Comparison of ENCODE assay signal across 11 cellular contexts in the genomic region with DNA sequence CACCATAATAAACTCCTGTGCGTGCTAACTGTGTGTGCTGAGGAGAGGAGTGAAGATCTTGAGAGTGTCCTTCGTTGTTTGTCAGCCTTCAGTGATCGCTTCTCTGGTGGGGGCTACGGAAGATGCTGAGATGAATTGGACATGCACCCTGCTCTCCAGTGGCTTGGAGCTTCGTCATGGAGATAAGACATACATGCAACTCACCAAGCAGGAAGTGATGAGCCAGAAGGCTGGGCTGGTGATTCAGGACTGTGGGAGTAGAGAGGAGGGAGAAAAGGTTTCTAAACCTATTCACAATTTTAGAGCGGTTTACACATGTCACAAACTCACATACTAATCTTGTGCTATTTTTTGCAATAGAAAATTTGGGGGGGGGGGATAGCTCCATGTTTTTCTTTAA.
A peak's percentile ranks its signal among the peaks of the same experiment; 100 is the strongest.
DNase-seq lines count a peak whose midpoint lies in the region; ATAC-seq and TF ChIP-seq lines count a peak whose summit lies in the region.
"Had no signal": no experiment of that assay in that cellular context is flagged by ENCODE, and none has a peak within 500 bp of the region (broad histone marks: within the 10 kb centered on the region; RNA-seq: fewer than 3 reads in every experiment).

No MANE protein-coding gene starts in this region.

- TF ChIP-seq CTCF in neural crest cell (conservative IDR thresholded peaks at IDR 0.05): no peak

- intact Hi-C loops in activated T-helper 2 cell treated with anti-CD3 and anti-CD28 coated beads, Interferon-gamma antibody, Interleukin-2, Interleukin-4, amounts not matched to agents 10 μg/mL and 5 μg/mL and 100 μg/mL, durations not matched to agents 14 hours and 24 hours and 36 hours (cut with micrococcal nuclease): loop anchor here (1.0 kb wide), 2 partner anchors 8 to 22 kb away; no protein-coding TSS in a partner anchor

- DNase-seq in Daoy (ENCODE audit: low read depth): peak; percentile 91
- peak; percentile 67 for DNase-seq in M059J (ENCODE audit: low read depth)
- no peak for DNase-seq in activated T-helper 2 cell treated with anti-CD3 and anti-CD28 coated beads, Interferon-gamma antibody, Interleukin-2, Interleukin-4, amounts not matched to agents 10 μg/mL and 5 μg/mL and 100 μg/mL, durations not matched to agents 14 hours and 24 hours and 36 hours (ENCODE audit: low spot score)
- no peak for DNase-seq in neural crest cell (ENCODE audit: low read depth, low spot score)
- no peak for DNase-seq in activated CD8-positive, alpha-beta memory T cell treated with anti-CD3 and anti-CD28 coated beads, Interleukin-2, amount 50 U/mL, for 48 hours
- DNase-seq: activated CD4-positive, CD25-positive, alpha-beta regulatory T cell; midbrain; NCI-H1048 had no signal

- peaks cover 58% of the 10 kb centered on the region for H3K4me1 Mint-ChIP-seq in activated T-helper 2 cell treated with anti-CD3 and anti-CD28 coated beads, Interferon-gamma antibody, Interleukin-2, Interleukin-4, amounts not matched to agents 10 μg/mL and 5 μg/mL and 100 μg/mL, durations not matched to agents 14 hours and 24 hours and 36 hours (ENCODE audit: low read depth)
- no peaks in the 10 kb centered on the region for H3K4me1 Mint-ChIP-seq in neural crest cell

- H3K27ac Mint-ChIP-seq in activated T-helper 2 cell treated with anti-CD3 and anti-CD28 coated beads, Interferon-gamma antibody, Interleukin-2, Interleukin-4, amounts not matched to agents 10 μg/mL and 5 μg/mL and 100 μg/mL, durations not matched to agents 14 hours and 24 hours and 36 hours: peak overlapping the region; percentile 93
- peak overlapping the region; percentile 16 for H3K27ac Mint-ChIP-seq in neural crest cell (ENCODE audit: unreplicated experiment)

- H3K9me3 Mint-ChIP-seq in activated T-helper 2 cell treated with anti-CD3 and anti-CD28 coated beads, Interferon-gamma antibody, Interleukin-2, Interleukin-4, amounts not matched to agents 10 μg/mL and 5 μg/mL and 100 μg/mL, durations not matched to agents 14 hours and 24 hours and 36 hours: peaks cover 5% of the 10 kb centered on the region
- peaks cover 7% of the 10 kb centered on the region for H3K9me3 Mint-ChIP-seq in neural crest cell

- H3K4me3 Mint-ChIP-seq in activated T-helper 2 cell treated with anti-CD3 and anti-CD28 coated beads, Interferon-gamma antibody, Interleukin-2, Interleukin-4, amounts not matched to agents 10 μg/mL and 5 μg/mL and 100 μg/mL, durations not matched to agents 14 hours and 24 hours and 36 hours (ENCODE audit: low read depth): no peak overlapping the region
- H3K4me3 Mint-ChIP-seq in neural crest cell: no peak overlapping the region

- H3K36me3 Mint-ChIP-seq in activated T-helper 2 cell treated with anti-CD3 and anti-CD28 coated beads, Interferon-gamma antibody, Interleukin-2, Interleukin-4, amounts not matched to agents 10 μg/mL and 5 μg/mL and 100 μg/mL, durations not matched to agents 14 hours and 24 hours and 36 hours (ENCODE audit: low read depth): no peaks in the 10 kb centered on the region
- H3K36me3 Mint-ChIP-seq in neural crest cell (ENCODE audit: low read depth): no peaks in the 10 kb centered on the region

- ATAC-seq in GM18907 (IDR thresholded peaks at IDR 0.05; ENCODE audit: unreplicated experiment): no peak
- no peak for ATAC-seq in HG02870 (IDR thresholded peaks at IDR 0.05; ENCODE audit: unreplicated experiment)
- ATAC-seq in HG02840 (IDR thresholded peaks at IDR 0.05; ENCODE audit: low FRiP score, unreplicated experiment): no peak

- H3K27me3 Mint-ChIP-seq in activated T-helper 2 cell treated with anti-CD3 and anti-CD28 coated beads, Interferon-gamma antibody, Interleukin-2, Interleukin-4, amounts not matched to agents 10 μg/mL and 5 μg/mL and 100 μg/mL, durations not matched to agents 14 hours and 24 hours and 36 hours (ENCODE audit: low read depth): no peaks in the 10 kb centered on the region
- peaks cover 8% of the 10 kb centered on the region for H3K27me3 Mint-ChIP-seq in neural crest cell (ENCODE audit: low read depth)

Comparison
In these comparisons a context has a peak if more than half of its experiments do, and no peak if none do; other contexts are left out.
1. DNase-seq: peak in Daoy (single experiment) and M059J (single experiment); none in activated T-helper 2 cell treated with anti-CD3 and anti-CD28 coated beads, Interferon-gamma antibody, Interleukin-2, Interleukin-4, amounts not matched to agents 10 μg/mL and 5 μg/mL and 100 μg/mL, durations not matched to agents 14 hours and 24 hours and 36 hours (single experiment), neural crest cell (single experiment) and activated CD8-positive, alpha-beta memory T cell treated with anti-CD3 and anti-CD28 coated beads, Interleukin-2, amount 50 U/mL, for 48 hours (single experiment).